ENCODE assay signal across 10 cellular contexts in genomic region chr9:22022396-22022795, GRCh38.
ATAC-seq and TF ChIP-seq lines count a peak whose summit lies in the region.
"Had no signal": no experiment of that assay in that cellular context is flagged by ENCODE, and none has a peak within 500 bp of the region (broad histone marks: within the 10 kb centered on the region; RNA-seq: fewer than 3 reads in every experiment).

No MANE protein-coding gene starts in this region.

- H3K36me3 ChIP-seq in HEK293 (ENCODE audit: control insufficient read depth in 2 of 2, insufficient read depth in 1 of 2, low read length in 2 of 2): peaks cover 0 to 6% of the 10 kb centered on the region in 2 experiments; a peak in 2 of 3 replicates
- H3K36me3 ChIP-seq: BE2C had no signal

- POLR2A ChIA-PET in HEK293 (lab: Yijun Ruan, JAX): no interaction called here

- H3K4me1 ChIP-seq in HEK293 (ENCODE audit: control insufficient read depth, insufficient read depth, low read length): no peaks in the 10 kb centered on the region
- H3K4me1 ChIP-seq: A549, BE2C, BLaER1, Caco-2 had no signal

- no peak overlapping the region for H3K27ac ChIP-seq in HEK293 (ENCODE audit: extremely low read depth, low read depth, low read length)
- H3K27ac ChIP-seq: 22Rv1; A549; BLaER1; BLaER1 treated with 17β-estradiol and CSF1 and Interleukin-3, amounts not matched to agents 10 nM and 100 nM; C4-2B had no signal

- TF ChIP-seq CTCF in HEK293 (tag by site-specific recombination; IDR thresholded peaks at IDR 0.05): no peak

- CTCF ChIA-PET in HEK293 (lab: Yijun Ruan, JAX): no interaction called here

- ATAC-seq in HG03095 (IDR thresholded peaks at IDR 0.05; ENCODE audit: unreplicated experiment): no peak
- ATAC-seq: A549; CD8-positive, alpha-beta T cell had no signal

- H3K9me3 ChIP-seq in HEK293 (ENCODE audit: control insufficient read depth, insufficient read depth, low read depth, low read length): no peaks in the 10 kb centered on the region; the same call in 1 of the 2 replicates
- H3K9me3 ChIP-seq: A549, BE2C, Caco-2 had no signal

- no peak overlapping the region for H3K4me3 ChIP-seq in HEK293 (ENCODE audit: low read depth, low read length)
- H3K4me3 ChIP-seq: A549; BLaER1; BLaER1 treated with 17β-estradiol and CSF1 and Interleukin-3, amounts not matched to agents 10 nM and 100 nM had no signal

TF ChIP-seq in HEK293, 187 proteins besides CTCF, POLR2A, EP300 and RAD21:
- TF ChIP-seq ZNF791 (tag by site-specific recombination; IDR thresholded peaks at IDR 0.05): no peak
- 0 out of 2 replicates have a peak, but pooled peaks have one; percentile 31 for TF ChIP-seq TRIM28 (IDR thresholded peaks at IDR 0.05; ENCODE audit: borderline replicate concordance, low read length)
- TF ChIP-seq ZNF529 (tag by site-specific recombination; IDR thresholded peaks at IDR 0.05; ENCODE audit: insufficient replicate concordance): peak; percentile 65
- TF ChIP-seq, protein P1, sequence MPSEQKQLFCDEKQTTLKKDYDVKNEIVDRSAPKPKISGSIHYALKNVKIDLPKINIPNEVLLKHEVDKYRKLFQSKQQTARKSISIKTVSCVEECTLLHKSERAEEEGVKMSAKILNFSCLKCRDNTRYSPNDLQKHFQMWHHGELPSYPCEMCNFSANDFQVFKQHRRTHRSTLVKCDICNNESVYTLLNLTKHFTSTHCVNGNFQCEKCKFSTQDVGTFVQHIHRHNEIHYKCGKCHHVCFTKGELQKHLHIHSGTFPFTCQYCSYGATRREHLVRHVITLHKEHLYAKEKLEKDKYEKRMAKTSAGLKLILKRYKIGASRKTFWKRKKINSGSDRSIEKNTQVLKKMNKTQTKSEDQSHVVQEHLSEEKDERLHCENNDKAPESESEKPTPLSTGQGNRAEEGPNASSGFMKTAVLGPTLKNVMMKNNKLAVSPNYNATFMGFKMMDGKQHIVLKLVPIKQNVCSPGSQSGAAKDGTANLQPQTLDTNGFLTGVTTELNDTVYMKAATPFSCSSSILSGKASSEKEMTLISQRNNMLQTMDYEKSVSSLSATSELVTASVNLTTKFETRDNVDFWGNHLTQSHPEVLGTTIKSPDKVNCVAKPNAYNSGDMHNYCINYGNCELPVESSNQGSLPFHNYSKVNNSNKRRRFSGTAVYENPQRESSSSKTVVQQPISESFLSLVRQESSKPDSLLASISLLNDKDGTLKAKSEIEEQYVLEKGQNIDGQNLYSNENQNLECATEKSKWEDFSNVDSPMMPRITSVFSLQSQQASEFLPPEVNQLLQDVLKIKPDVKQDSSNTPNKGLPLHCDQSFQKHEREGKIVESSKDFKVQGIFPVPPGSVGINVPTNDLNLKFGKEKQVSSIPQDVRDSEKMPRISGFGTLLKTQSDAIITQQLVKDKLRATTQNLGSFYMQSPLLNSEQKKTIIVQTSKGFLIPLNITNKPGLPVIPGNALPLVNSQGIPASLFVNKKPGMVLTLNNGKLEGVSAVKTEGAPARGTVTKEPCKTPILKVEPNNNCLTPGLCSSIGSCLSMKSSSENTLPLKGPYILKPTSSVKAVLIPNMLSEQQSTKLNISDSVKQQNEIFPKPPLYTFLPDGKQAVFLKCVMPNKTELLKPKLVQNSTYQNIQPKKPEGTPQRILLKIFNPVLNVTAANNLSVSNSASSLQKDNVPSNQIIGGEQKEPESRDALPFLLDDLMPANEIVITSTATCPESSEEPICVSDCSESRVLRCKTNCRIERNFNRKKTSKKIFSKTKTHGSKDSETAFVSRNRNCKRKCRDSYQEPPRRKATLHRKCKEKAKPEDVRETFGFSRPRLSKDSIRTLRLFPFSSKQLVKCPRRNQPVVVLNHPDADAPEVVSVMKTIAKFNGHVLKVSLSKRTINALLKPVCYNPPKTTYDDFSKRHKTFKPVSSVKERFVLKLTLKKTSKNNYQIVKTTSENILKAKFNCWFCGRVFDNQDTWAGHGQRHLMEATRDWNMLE (tag by site-specific recombination; conservative IDR thresholded peaks at IDR 0.05; ENCODE audit: low read depth): no peak
- peak; percentile 74 for TF ChIP-seq SETDB1 (IDR thresholded peaks at IDR 0.05; ENCODE audit: insufficient read length, low read length)
- TF ChIP-seq ZNF175 (tag by site-specific recombination; IDR thresholded peaks at IDR 0.05): no peak
